20 cellular contexts compared by ENCODE assay signal in genomic region chr20:63037669-63038268, GRCh38. TPM values are rescaled to one million over a fixed set of nuclear protein-coding genes. Genes with fewer than 3 reads are reported as not detected.
DNase-seq lines count a peak whose midpoint lies in the region; ATAC-seq, FAIRE-seq and TF ChIP-seq lines count a peak whose summit lies in the region.
"Had no signal": no experiment of that assay in that cellular context is flagged by ENCODE, and none has a peak within 500 bp of the region (broad histone marks: within the 10 kb centered on the region; RNA-seq: fewer than 3 reads in every experiment).

No MANE protein-coding gene starts in this region.

- no peak for ATAC-seq in A549
- peak; percentile 55 for ATAC-seq in K562
- no peak for ATAC-seq in lower lobe of right lung
- no peak for ATAC-seq in activated CD8-positive, alpha-beta memory T cell treated with anti-CD3 and anti-CD28 coated beads, Interleukin-2, amount 10 ng/mL, durations not matched to agents 7 days and 5 days
- ATAC-seq in body of pancreas: no peak
- ATAC-seq: T-cell had no signal

- H3K4me2 ChIP-seq in A549 (peak overlapping the region; percentile 41), K562 (ENCODE audit: insufficient read depth, low read length) (peak overlapping the region; percentile 72)
- H3K4me2 ChIP-seq: PC-9 had no signal

- no peak overlapping the region for H3K27ac ChIP-seq in A549
- H3K27ac ChIP-seq in K562 (ENCODE audit: extremely low read depth, low read depth, low read length): no peak overlapping the region
- H3K27ac ChIP-seq in lower lobe of right lung: no peak overlapping the region
- no peak overlapping the region for H3K27ac ChIP-seq in body of pancreas
- H3K27ac ChIP-seq: PC-9 had no signal

- TF ChIP-seq EP300 in A549 (IDR thresholded peaks at IDR 0.05) (no peak), K562 (IDR thresholded peaks at IDR 0.05; ENCODE audit: low read length) (no peak)

- no peak overlapping the region for H3K27ac Mint-ChIP-seq in CD14-positive monocyte
- H3K27ac Mint-ChIP-seq in activated CD8-positive, alpha-beta memory T cell treated with anti-CD3 and anti-CD28 coated beads, Interleukin-2, amount 10 ng/mL, durations not matched to agents 7 days and 5 days: no peak overlapping the region
- H3K27ac Mint-ChIP-seq: CD4-positive, alpha-beta memory T cell; T-cell had no signal

- CTCF ChIA-PET in A549 (lab: Yijun Ruan, JAX) (no interaction called here), K562 (lab: Yijun Ruan, JAX; ENCODE audit: low intra/inter-chr PET ratio) (no interaction called here)
- CTCF ChIA-PET in activated CD8-positive, alpha-beta memory T cell treated with anti-CD3 and anti-CD28 coated beads, Interleukin-2, amount 10 ng/mL, durations not matched to agents 7 days and 5 days (lab: Charles Lee): no interaction called here

- no peaks in the 10 kb centered on the region for H4K20me1 ChIP-seq in K562 (replicated peaks; ENCODE audit: control insufficient read depth, insufficient read depth, low read length)

- peak overlapping the region; percentile 84 for H2AFZ ChIP-seq in K562 (ENCODE audit: low read depth, low read length)
- H2AFZ ChIP-seq: PC-9 had no signal

- no peaks in the 10 kb centered on the region for H3K36me3 Mint-ChIP-seq in CD14-positive monocyte
- no peaks in the 10 kb centered on the region for H3K36me3 Mint-ChIP-seq in activated CD8-positive, alpha-beta memory T cell treated with anti-CD3 and anti-CD28 coated beads, Interleukin-2, amount 10 ng/mL, durations not matched to agents 7 days and 5 days
- H3K36me3 Mint-ChIP-seq: CD4-positive, alpha-beta memory T cell; T-cell had no signal

- H3K9me3 Mint-ChIP-seq in CD14-positive monocyte: peaks cover 0 to 2% (median 0%) of the 10 kb centered on the region in 7 donors
- H3K9me3 Mint-ChIP-seq in activated CD8-positive, alpha-beta memory T cell treated with anti-CD3 and anti-CD28 coated beads, Interleukin-2, amount 10 ng/mL, durations not matched to agents 7 days and 5 days (ENCODE audit: low read depth): no peaks in the 10 kb centered on the region
- H3K9me3 Mint-ChIP-seq: T-cell had no signal

- TF ChIP-seq RAD21 in A549 (conservative IDR thresholded peaks at IDR 0.05 in 1 of 2, IDR thresholded peaks at IDR 0.05 in 1 of 2) (no peak), K562 (CRISPR knock-in tag; conservative IDR thresholded peaks at IDR 0.05 in 1 of 2, IDR thresholded peaks at IDR 0.05 in 1 of 2) (no peak)

- peak overlapping the region in 1 of 2 donors; percentile 28 for H3K4me3 Mint-ChIP-seq in CD14-positive monocyte
- H3K4me3 Mint-ChIP-seq in activated CD8-positive, alpha-beta memory T cell treated with anti-CD3 and anti-CD28 coated beads, Interleukin-2, amount 10 ng/mL, durations not matched to agents 7 days and 5 days: no peak overlapping the region
- H3K4me3 Mint-ChIP-seq: CD4-positive, alpha-beta memory T cell; IgD-negative memory B cell; T-cell had no signal

- BruUV-seq in K562 (replicated peaks; lab: Mats Ljungman, UMichigan): no TSS peak

- peaks cover 24 to 53% of the 10 kb centered on the region in 2 experiments; a peak in 4 of 5 replicates for H3K27me3 ChIP-seq in K562 (ENCODE audit: control insufficient read depth in 2 of 2, insufficient read depth in 2 of 2, low read length in 2 of 2)
- H3K27me3 ChIP-seq in lower lobe of right lung (ENCODE audit: low read depth): peaks cover 62% of the 10 kb centered on the region
- no peaks in the 10 kb centered on the region for H3K27me3 ChIP-seq in body of pancreas

- H3K79me2 ChIP-seq in K562 (ENCODE audit: control insufficient read depth, insufficient read depth, low read length): no peaks in the 10 kb centered on the region

- no peaks in the 10 kb centered on the region for H3K36me3 ChIP-seq in K562 (ENCODE audit: control insufficient read depth, insufficient read depth, low read length)
- H3K36me3 ChIP-seq in lower lobe of right lung: no peaks in the 10 kb centered on the region
- H3K36me3 ChIP-seq in body of pancreas (replicated peaks in 1 of 2; ENCODE audit: insufficient read depth in 1 of 2, low read depth in 2 of 2): no peaks in the 10 kb centered on the region

- H3K9me1 ChIP-seq in K562 (ENCODE audit: control insufficient read depth, insufficient read depth, low read length): no peaks in the 10 kb centered on the region

- in situ Hi-C loops in K562 (cut with MboI): no loop called here

- no peak for TF ChIP-seq CTCF in A549 (IDR thresholded peaks at IDR 0.05)
- no peak for TF ChIP-seq CTCF in CD14-positive monocyte (IDR thresholded peaks at IDR 0.05)
- no peak for TF ChIP-seq CTCF in K562 (IDR thresholded peaks at IDR 0.05 in 2 of 3, conservative IDR thresholded peaks at IDR 0.05 in 1 of 3; ENCODE audit: insufficient read depth in 2 of 3, low read depth in 1 of 3, low read length in 3 of 3)
- TF ChIP-seq CTCF in lower lobe of right lung (IDR thresholded peaks at IDR 0.05): no peak
- TF ChIP-seq CTCF in body of pancreas (IDR thresholded peaks at IDR 0.05): no peak

- H3K4me3 ChIP-seq in A549: no peak overlapping the region
- peak overlapping the region; percentile 18; the same call in 1 of the 2 replicates for H3K4me3 ChIP-seq in K562
- H3K4me3 ChIP-seq in lower lobe of right lung: no peak overlapping the region
- no peak overlapping the region for H3K4me3 ChIP-seq in body of pancreas
- H3K4me3 ChIP-seq: PC-9 had no signal

- POLR2A ChIA-PET in A549 (lab: Yijun Ruan, JAX): no interaction called here
- POLR2A ChIA-PET in K562 (lab: Yijun Ruan, JAX): interaction anchor here (1.3 kb wide), 1 partner anchor 49 kb away, joined by 3 read pairs; no protein-coding TSS in a partner anchor

- H3K4me1 ChIP-seq in A549 (no peaks in the 10 kb centered on the region), K562 (replicated peaks in 1 of 2; ENCODE audit: control insufficient read depth in 2 of 2, insufficient read depth in 2 of 2, low read length in 2 of 2) (peaks cover 0 to 18% of the 10 kb centered on the region in 2 experiments; a peak in 3 of 5 replicates), lower lobe of right lung (peaks cover 5% of the 10 kb centered on the region), body of pancreas (peaks cover 8% of the 10 kb centered on the region)

- H3K4me1 Mint-ChIP-seq in CD14-positive monocyte: peaks cover 7% of the 10 kb centered on the region
- peaks cover 4% of the 10 kb centered on the region for H3K4me1 Mint-ChIP-seq in activated CD8-positive, alpha-beta memory T cell treated with anti-CD3 and anti-CD28 coated beads, Interleukin-2, amount 10 ng/mL, durations not matched to agents 7 days and 5 days

- FAIRE-seq in A549 (lab: Jason Lieb, UNC) (no peak), K562 (lab: Jason Lieb, UNC) (no peak)

- TF ChIP-seq POLR2A in A549 (IDR thresholded peaks at IDR 0.05; ENCODE audit: low read length): no peak
- TF ChIP-seq POLR2A in K562 (conservative IDR thresholded peaks at IDR 0.05): no peak
- TF ChIP-seq POLR2A in body of pancreas (IDR thresholded peaks at IDR 0.05): no peak

- intact Hi-C loops in CD14-positive monocyte (cut with micrococcal nuclease) (no loop called here), K562 (cut with micrococcal nuclease) (no loop called here), lower lobe of right lung (cut with DNase I) (no loop called here), body of pancreas (cut with DNase I) (no loop called here)

- no peak overlapping the region for H3K9ac ChIP-seq in K562 (ENCODE audit: insufficient read depth in 1 of 2, low read depth in 2 of 2, low read length in 2 of 2)

- H3K27me3 Mint-ChIP-seq in CD14-positive monocyte (ENCODE audit: low read depth in 3 of 3): peaks cover 24 to 70% (median 34%) of the 10 kb centered on the region in 3 donors
- H3K27me3 Mint-ChIP-seq in activated CD8-positive, alpha-beta memory T cell treated with anti-CD3 and anti-CD28 coated beads, Interleukin-2, amount 10 ng/mL, durations not matched to agents 7 days and 5 days: peaks cover 47% of the 10 kb centered on the region

- DNase-seq in A549 (ENCODE audit: low read depth in 1 of 2, low spot score in 1 of 2) (no peak), CD14-positive monocyte (ENCODE audit: low spot score) (peak; percentile 6), K562 (ENCODE audit: extremely low read depth in 1 of 4, low spot score in 3 of 4) (peak in 2 of 4 experiments; percentile 27 to 31), lower lobe of right lung (peak; percentile 28), RPMI8226 (no peak), body of pancreas (no peak)
- DNase-seq in activated CD8-positive, alpha-beta memory T cell treated with anti-CD3 and anti-CD28 coated beads, Interleukin-2, amount 10 ng/mL, durations not matched to agents 7 days and 5 days: no peak
- no peak for DNase-seq in effector CD4-positive, alpha-beta T cell
- DNase-seq: ACHN; Calu3; CD4-positive, alpha-beta memory T cell; DMS53; NCI-H1436; NCI-H2029; NCI-H510A; NCI-H82; PC-9; T-cell had no signal

- WGBS in A549 (ENCODE audit: missing lambda C conversion rate): 32% methylated on average over 25 of the region's 26 CpGs
- 16% methylated on average over 26 of the region's 26 CpGs for WGBS in K562 (ENCODE audit: insufficient coverage, low coverage, missing lambda C conversion rate)
- WGBS in body of pancreas, 2 donors: 58% methylated on average over 23 to 26 of the region's 26 CpGs

- H3K9me3 ChIP-seq in A549 (no peaks in the 10 kb centered on the region), K562 (replicated peaks; ENCODE audit: control insufficient read depth, insufficient read depth, low read depth, low read length) (peaks cover 2% of the 10 kb centered on the region; the same call in 1 of the 2 replicates), lower lobe of right lung (no peaks in the 10 kb centered on the region), body of pancreas (no peaks in the 10 kb centered on the region)

RNA-seq across cellular contexts. Expression of gene BHLHE23, which starts 31.0 kb away (rescaled TPM):
- polyA plus RNA-seq in A549 (2011; rRNA removed) (not detected in 2 replicates), A549 (2017; fragmentation: RNase III; extraction: RNeasy Plus Mini Kit Qiagen cat#74134 plus additional on column Dnase treatment) (not detected in 3 replicates), CD14-positive monocyte (not detected), K562 (2011; rRNA removed) (not detected in 2 replicates), K562 (2014; fragmentation: Illumina TruSeq; extraction: Trizol) (not detected in 2 replicates), K562 (2014; fragmentation: Nextera tagmentation; extraction: Ambion mirVana) (not detected), K562 (2014; rRNA removed) (not detected in 2 replicates)
- not detected in 2 replicates for polyA plus RNA-seq in A549 (2012; cell fraction: cytosol; rRNA removed)
- not detected in 2 replicates for polyA plus RNA-seq in A549 (2012; cell fraction: nucleus; rRNA removed)
- polyA minus RNA-seq in A549 (2011; rRNA and poly(A)+ RNA removed): not detected in 2 replicates
- total RNA-seq in K562 (2011; cell fraction: chromatin; rRNA removed; ENCODE audit: low replicate concordance): not detected in 2 replicates
- not detected in 2 replicates for total RNA-seq in K562 (2011; cell fraction: nucleolus; rRNA removed)
- not detected in 2 replicates for total RNA-seq in K562 (2011; cell fraction: nucleoplasm; rRNA removed)
- total RNA-seq in K562 (2014; rRNA removed) (not detected in 2 replicates), K562 (2014; rRNA removed; fragmentation: Illumina TruSeq; extraction: Trizol) (not detected in 2 replicates), K562 (2015; rRNA removed; fragmentation: Illumina TruSeq; extraction: Trizol) (not detected in 2 replicates), K562 (2021) (not detected in 2 replicates), lower lobe of right lung (not detected), body of pancreas (not detected)
- not detected in 2 replicates for polyA plus RNA-seq in K562 (2011; cell fraction: cytosol; rRNA removed)
- not detected in 2 replicates for polyA plus RNA-seq in K562 (2011; cell fraction: nucleus; rRNA removed)
- polyA plus RNA-seq in K562 (2012): not detected in 2 replicates
- polyA minus RNA-seq in K562 (2011; rRNA and poly(A)+ RNA removed): not detected in 2 replicates
- polyA minus RNA-seq in K562 (2011; cell fraction: cytosol; rRNA and poly(A)+ RNA removed): not detected in 2 replicates
- polyA minus RNA-seq in K562 (2011; cell fraction: nucleus; rRNA and poly(A)+ RNA removed): not detected in 2 replicates
- total RNA-seq in activated CD8-positive, alpha-beta memory T cell treated with anti-CD3 and anti-CD28 coated beads, Interleukin-2, amount 10 ng/mL, durations not matched to agents 7 days and 5 days: not detected
- total RNA-seq: Calu3; CD4-positive, alpha-beta memory T cell; HT-29; PC-9; T-cell had no signal
- polyA plus RNA-seq: CD4-positive, alpha-beta memory T cell; IgD-negative memory B cell had no signal

Comparison
In these comparisons a context has a peak if more than half of its experiments do, and no peak if none do; other contexts are left out.
1. DNase-seq: peak in CD14-positive monocyte (single experiment) and lower lobe of right lung (single experiment); none in A549 (0 of 2), RPMI8226 (single experiment), activated CD8-positive, alpha-beta memory T cell treated with anti-CD3 and anti-CD28 coated beads, Interleukin-2, amount 10 ng/mL, durations not matched to agents 7 days and 5 days (single experiment), body of pancreas (0 of 4) and effector CD4-positive, alpha-beta T cell (single experiment).
2. Of the 35 proteins assayed by ChIP-seq in both K562 and A549: peak only in K562: EHMT2 and ESRRA; only in A549: none; in both: none; in neither: 31; mixed calls (peak in some experiments, not most) for 2.